Comparison of ENCODE assay signal across 1 cellular context in the genomic region with DNA sequence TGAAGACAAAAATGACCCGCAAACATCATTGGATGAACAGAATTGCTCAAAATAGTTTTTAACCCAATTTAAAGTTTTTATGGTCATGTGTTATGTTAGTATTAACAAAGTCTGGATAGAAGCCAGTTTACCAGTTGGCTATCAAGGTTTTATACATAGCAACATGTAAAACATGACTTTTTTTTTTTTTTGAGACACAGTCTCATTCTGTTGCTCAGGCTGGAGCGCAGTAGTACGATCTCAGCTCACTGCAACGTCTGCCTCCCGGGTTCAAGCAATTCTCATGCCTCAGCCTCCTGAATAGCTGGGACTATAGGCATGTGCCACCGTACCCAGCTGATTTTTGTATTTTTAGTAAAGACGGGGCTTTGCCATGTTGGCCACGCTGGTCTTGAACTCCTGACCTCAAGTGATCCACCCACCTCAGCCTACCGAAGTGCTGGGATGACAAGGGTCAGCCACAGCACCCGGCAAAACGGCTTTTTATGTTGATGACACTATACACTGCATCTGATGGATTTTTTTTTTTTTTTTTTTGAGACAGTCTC.
TF ChIP-seq lines count a peak whose summit lies in the region.

No MANE protein-coding gene starts in this region.

TF ChIP-seq in A549, 52 proteins besides CTCF, POLR2A, EP300 and RAD21 (continued from another document):
- TF ChIP-seq, protein P1, sequence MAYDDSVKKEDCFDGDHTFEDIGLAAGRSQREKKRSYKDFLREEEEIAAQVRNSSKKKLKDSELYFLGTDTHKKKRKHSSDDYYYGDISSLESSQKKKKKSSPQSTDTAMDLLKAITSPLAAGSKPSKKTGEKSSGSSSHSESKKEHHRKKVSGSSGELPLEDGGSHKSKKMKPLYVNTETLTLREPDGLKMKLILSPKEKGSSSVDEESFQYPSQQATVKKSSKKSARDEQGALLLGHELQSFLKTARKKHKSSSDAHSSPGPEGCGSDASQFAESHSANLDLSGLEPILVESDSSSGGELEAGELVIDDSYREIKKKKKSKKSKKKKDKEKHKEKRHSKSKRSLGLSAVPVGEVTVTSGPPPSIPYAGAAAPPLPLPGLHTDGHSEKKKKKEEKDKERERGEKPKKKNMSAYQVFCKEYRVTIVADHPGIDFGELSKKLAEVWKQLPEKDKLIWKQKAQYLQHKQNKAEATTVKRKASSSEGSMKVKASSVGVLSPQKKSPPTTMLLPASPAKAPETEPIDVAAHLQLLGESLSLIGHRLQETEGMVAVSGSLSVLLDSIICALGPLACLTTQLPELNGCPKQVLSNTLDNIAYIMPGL (CRISPR knock-in tag; IDR thresholded peaks at IDR 0.05; ENCODE audit: borderline replicate concordance) = 0 out of 2 replicates have a peak, but pooled peaks have one; percentile 36
- TF ChIP-seq FOSB (CRISPR knock-in tag; IDR thresholded peaks at IDR 0.05) = peak; percentile 90
